In genomic region chr7:104548861-104549260, GRCh38 we compare ENCODE assay signal across 14 cellular contexts.
DNase-seq lines count a peak whose midpoint lies in the region; ATAC-seq, FAIRE-seq and TF ChIP-seq lines count a peak whose summit lies in the region.
"Had no signal": no experiment of that assay in that cellular context is flagged by ENCODE, and none has a peak within 500 bp of the region (broad histone marks: within the 10 kb centered on the region; RNA-seq: fewer than 3 reads in every experiment).

No MANE protein-coding gene starts in this region.

- no peak for TF ChIP-seq RAD21 in HepG2 (CRISPR knock-in tag; IDR thresholded peaks at IDR 0.05)

- no peak for TF ChIP-seq POLR2A in HepG2 (IDR thresholded peaks at IDR 0.05; ENCODE audit: insufficient read depth in 1 of 2, low read depth in 2 of 2, low read length in 2 of 2)
- TF ChIP-seq POLR2A in right lobe of liver (IDR thresholded peaks at IDR 0.05) = no peak
- TF ChIP-seq POLR2A in GM12891 (IDR thresholded peaks at IDR 0.05; ENCODE audit: low read depth, low read length) = no peak

- no peak overlapping the region for H3K9ac ChIP-seq in HepG2 (ENCODE audit: insufficient read depth, low read depth, low read length)

- TF ChIP-seq CTCF in HepG2 (CRISPR knock-in tag; IDR thresholded peaks at IDR 0.05) = peak; percentile 33; the same call in 1 of the 2 replicates
- peak in 1 of 4 donors; percentile 9 for TF ChIP-seq CTCF in right lobe of liver (IDR thresholded peaks at IDR 0.05)
- TF ChIP-seq CTCF in chondrocyte (IDR thresholded peaks at IDR 0.05) = peak; percentile 9

- H3K4me2 ChIP-seq in HepG2 (ENCODE audit: low read depth, low read length) = no peak overlapping the region

- H3K36me3 Mint-ChIP-seq in chondrocyte (ENCODE audit: low read depth) = no peaks in the 10 kb centered on the region

- in situ Hi-C loops in HepG2 (cut with HindIII; ENCODE audit: extremely low pct_ligation_motif_present, low pct_unique_long_range_greater_than_20kb) = no loop called here

- TF ChIP-seq EP300 in HepG2 (IDR thresholded peaks at IDR 0.05; ENCODE audit: low read depth in 2 of 2, low read length in 2 of 2) = no peak
- no peak for TF ChIP-seq EP300 in HepG2 (CRISPR knock-in tag; IDR thresholded peaks at IDR 0.05; ENCODE audit: borderline replicate concordance)

- H3K27me3 ChIP-seq in HepG2 (ENCODE audit: control insufficient read depth in 1 of 2, insufficient read depth in 2 of 2, low read length in 2 of 2) = no peaks in the 10 kb centered on the region
- H3K27me3 ChIP-seq in right lobe of liver = no peaks in the 10 kb centered on the region
- H3K27me3 ChIP-seq: ascending aorta had no signal

- no peaks in the 10 kb centered on the region for H3K27me3 Mint-ChIP-seq in chondrocyte (ENCODE audit: low read depth)

- no TSS peak for BruUV-seq in HepG2 (replicated peaks; lab: Mats Ljungman, UMichigan)

- H3K79me2 ChIP-seq in HepG2 (ENCODE audit: insufficient read depth, low read length) = no peaks in the 10 kb centered on the region

- CTCF ChIA-PET in HepG2 (lab: Yijun Ruan, JAX; ENCODE audit: low intra/inter-chr PET ratio, low total read pairs) = no interaction called here

- H3K27ac ChIP-seq in HepG2 (ENCODE audit: extremely low read length, insufficient read depth, low read length) = no peak overlapping the region
- no peak overlapping the region for H3K27ac ChIP-seq in right lobe of liver
- H3K27ac ChIP-seq: ascending aorta had no signal

- H3K4me1 Mint-ChIP-seq in chondrocyte (ENCODE audit: low read depth) = no peaks in the 10 kb centered on the region

- FAIRE-seq in HepG2 (lab: Jason Lieb, UNC) (no peak), GM12891 (lab: Jason Lieb, UNC) (no peak)

- 7% methylated on average over 2 of the region's 2 CpGs for WGBS in HepG2 (ENCODE audit: low lambda C conversion rate)
- 33% methylated on average over 2 of the region's 2 CpGs for WGBS in right lobe of liver (ENCODE audit: insufficient coverage, low coverage, low lambda C conversion rate, missing lambda C conversion rate)

- intact Hi-C loops in HepG2 (cut with micrococcal nuclease; ENCODE audit: unreplicated experiment) (no loop called here), right lobe of liver (cut with DNase I) (no loop called here), sciatic nerve (cut with DNase I) (no loop called here)

- no peak overlapping the region for H2AFZ ChIP-seq in HepG2 (ENCODE audit: low read length)

- ATAC-seq in HepG2 (no peak), right lobe of liver (no peak), sciatic nerve (no peak), HG03108 (IDR thresholded peaks at IDR 0.05; ENCODE audit: unreplicated experiment) (no peak)
- ATAC-seq: activated CD4-positive, CD25-positive, alpha-beta regulatory T cell treated with anti-CD3 and anti-CD28 coated beads, Interleukin-2, amount 50 U/mL, for 24 hours; activated T-cell treated with anti-CD3 and anti-CD28 coated beads, Interleukin-2, amount 50 U/mL, for 4 hours; Right ventricle myocardium inferior had no signal

- H3K27ac Mint-ChIP-seq in chondrocyte (ENCODE audit: unreplicated experiment) = no peak overlapping the region

- H3K4me3 ChIP-seq in HepG2 (replicated peaks in 1 of 3; ENCODE audit: insufficient read depth in 1 of 3, low read depth in 2 of 3, low read length in 3 of 3) (no peak overlapping the region), right lobe of liver (no peak overlapping the region)
- H3K4me3 ChIP-seq: ascending aorta had no signal

- H3K9me3 ChIP-seq in HepG2 (ENCODE audit: low read length) (no peaks in the 10 kb centered on the region), right lobe of liver (no peaks in the 10 kb centered on the region)
- H3K9me3 ChIP-seq: ascending aorta had no signal

- no peaks in the 10 kb centered on the region for H3K36me3 ChIP-seq in HepG2 (replicated peaks in 1 of 2; ENCODE audit: control insufficient read depth in 1 of 2, insufficient read depth in 2 of 2, low read length in 2 of 2)
- no peaks in the 10 kb centered on the region for H3K36me3 ChIP-seq in right lobe of liver
- H3K36me3 ChIP-seq: ascending aorta had no signal

- no peaks in the 10 kb centered on the region for H4K20me1 ChIP-seq in HepG2 (ENCODE audit: insufficient read depth, low read length)

- H3K9me3 Mint-ChIP-seq in chondrocyte (ENCODE audit: low read depth) = no peaks in the 10 kb centered on the region

- DNase-seq in HepG2 (ENCODE audit: low spot score) (no peak), right lobe of liver (no peak), NCI-H345 (lab: John Stamatoyannopoulos, UW) (peak; percentile 34), chondrocyte (ENCODE audit: low spot score) (no peak), sciatic nerve (ENCODE audit: low spot score) (no peak), NCI-H1105 treated with DMSO at 0.1 percent for 48 hours (lab: John Stamatoyannopoulos, UW) (no peak), GM12891 (ENCODE audit: insufficient read length, low spot score) (no peak)
- DNase-seq: activated T-cell treated with anti-CD3 and anti-CD28 coated beads, Interleukin-2, amount 50 U/mL, for 4 hours; mammary epithelial cell; NCI-H1930 had no signal

- POLR2A ChIA-PET in HepG2 (lab: Yijun Ruan, JAX) = no interaction called here

- no peaks in the 10 kb centered on the region for H3K4me1 ChIP-seq in HepG2 (ENCODE audit: insufficient read depth, low read length)
- no peaks in the 10 kb centered on the region for H3K4me1 ChIP-seq in right lobe of liver
- H3K4me1 ChIP-seq: ascending aorta had no signal

- no peak overlapping the region for H3K4me3 Mint-ChIP-seq in chondrocyte (ENCODE audit: unreplicated experiment)
- H3K4me3 Mint-ChIP-seq: activated T-cell treated with anti-CD3 and anti-CD28 coated beads, Interleukin-2, amount 50 U/mL, for 4 hours had no signal

TF ChIP-seq in HepG2, 621 proteins besides CTCF, POLR2A, EP300 and RAD21 (continues in another document):
- TF ChIP-seq ZNF512B (CRISPR knock-in tag; IDR thresholded peaks at IDR 0.05; ENCODE audit: borderline replicate concordance) (no peak), SALL1 (CRISPR knock-in tag; IDR thresholded peaks at IDR 0.05) (no peak), ZNF282 (IDR thresholded peaks at IDR 0.05; ENCODE audit: partially characterized antibody) (no peak), ZNF335 (CRISPR knock-in tag; IDR thresholded peaks at IDR 0.05) (no peak), ZNF557 (CRISPR knock-in tag; IDR thresholded peaks at IDR 0.05) (no peak), AGO2 (optimal IDR thresholded peaks at IDR 0.05; ENCODE audit: low read depth, low read length) (no peak), ZNF3 (CRISPR knock-in tag; IDR thresholded peaks at IDR 0.05) (no peak), PAX8 (CRISPR knock-in tag; IDR thresholded peaks at IDR 0.05; ENCODE audit: borderline replicate concordance) (no peak)

TF ChIP-seq in GM12891, 5 proteins besides CTCF, POLR2A, EP300 and RAD21:
- TF ChIP-seq PAX5 (IDR thresholded peaks at IDR 0.05; ENCODE audit: insufficient read depth, low read length, severe bottlenecking) = no peak
- TF ChIP-seq SPI1 (IDR thresholded peaks at IDR 0.05; ENCODE audit: low read depth, low read length) = no peak
- TF ChIP-seq POLR2AphosphoS5 (IDR thresholded peaks at IDR 0.05; ENCODE audit: low read depth, low read length) = no peak
